In genomic region chr4:187618701-187619278, GRCh38 we compare ENCODE assay signal across 1 cellular context.
TF ChIP-seq lines count a peak whose summit lies in the region.

No MANE protein-coding gene starts in this region.

TF ChIP-seq in SK-N-SH, 30 proteins besides CTCF, POLR2A, EP300 and RAD21 (continued from another document):
- no peak for TF ChIP-seq FOSL2 (IDR thresholded peaks at IDR 0.05; ENCODE audit: borderline replicate concordance, low read depth)
- TF ChIP-seq POLR2AphosphoS5 (IDR thresholded peaks at IDR 0.05; ENCODE audit: low read depth, low read length), result no peak
- TF ChIP-seq GABPA (IDR thresholded peaks at IDR 0.05; ENCODE audit: low read depth), result no peak
TF ChIP-seq in SK-N-SH: peak in this region for 0.
